ENCODE assay signal across 8 cellular contexts in genomic region chr3:169660709-169661566, GRCh38. TPM values are rescaled to one million over a fixed set of nuclear protein-coding genes. Genes with fewer than 3 reads are reported as not detected.
DNase-seq lines count a peak whose midpoint lies in the region; ATAC-seq and TF ChIP-seq lines count a peak whose summit lies in the region.

No MANE protein-coding gene starts in this region.

- DNase-seq in activated effector memory CD4-positive, alpha-beta T cell treated with anti-CD3 and anti-CD28 coated beads, Interleukin-2, amount 50 U/mL, for 16 hours: peak; percentile 66
- no peak for DNase-seq in activated effector memory CD4-positive, alpha-beta T cell treated with Interleukin-2 at 50 U/mL for 16 hours
- DNase-seq in brain microvascular endothelial cell: no peak
- no peak for DNase-seq in left lung
- no peak for DNase-seq in thyroid gland
- no peak for DNase-seq in GM10266 (ENCODE audit: extremely low spot score)

- intact Hi-C loops in left lung (cut with DNase I): loop anchor here in 1 of 2 donors (10.0 kb wide), 1 partner anchor 516 kb away; no protein-coding TSS in a partner anchor
- intact Hi-C loops in thyroid gland (cut with DNase I): loop anchor here (5.0 to 10.0 kb wide), 2 partner anchors 514 to 616 kb away; no protein-coding TSS in a partner anchor

- no peak for TF ChIP-seq POLR2A in thyroid gland (IDR thresholded peaks at IDR 0.05)

- no peak for ATAC-seq in left lung
- ATAC-seq in GM21381 (IDR thresholded peaks at IDR 0.05; ENCODE audit: unreplicated experiment): no peak
- ATAC-seq in HG03442 (IDR thresholded peaks at IDR 0.05; ENCODE audit: unreplicated experiment): no peak

- WGBS in thyroid gland, 2 donors: 18 to 19% methylated on average over 32 of the region's 32 CpGs

- peaks cover 85% of the 10 kb centered on the region for H3K27me3 ChIP-seq in brain microvascular endothelial cell (replicated peaks)
- H3K27me3 ChIP-seq in left lung: peaks cover 45 to 100% of the 10 kb centered on the region in 2 donors
- H3K27me3 ChIP-seq in thyroid gland: peaks cover 26% of the 10 kb centered on the region

- H3K9me3 ChIP-seq in left lung: no peaks in the 10 kb centered on the region
- H3K9me3 ChIP-seq in thyroid gland: no peaks in the 10 kb centered on the region

- in situ Hi-C loops in brain microvascular endothelial cell (cut with HindIII; ENCODE audit: low pct_ligation_motif_present, low sequenced_read_pairs): no loop called here

- TF ChIP-seq CTCF in brain microvascular endothelial cell (IDR thresholded peaks at IDR 0.05; ENCODE audit: low read depth, low read length, missing control alignments) (no peak), left lung (IDR thresholded peaks at IDR 0.05) (no peak), thyroid gland (IDR thresholded peaks at IDR 0.05) (no peak), GM10266 (IDR thresholded peaks at IDR 0.05; ENCODE audit: control insufficient read depth, insufficient read depth, low read depth, missing control alignments) (no peak)

- H3K4me1 ChIP-seq in left lung: peaks cover 5 to 50% of the 10 kb centered on the region in 2 donors
- H3K4me1 ChIP-seq in thyroid gland: peaks cover 19 to 32% of the 10 kb centered on the region in 2 donors

- H3K4me3 ChIP-seq in brain microvascular endothelial cell (ENCODE audit: low read depth, low read length) (peak overlapping the region; percentile 54), left lung (peak overlapping the region; percentile 60 to 61), thyroid gland (replicated peaks in 1 of 3) (peak overlapping the region in 2 of 3 donors; percentile 21 to 50)

- H3K36me3 ChIP-seq in brain microvascular endothelial cell (replicated peaks): no peaks in the 10 kb centered on the region
- H3K36me3 ChIP-seq in left lung: no peaks in the 10 kb centered on the region
- no peaks in the 10 kb centered on the region for H3K36me3 ChIP-seq in thyroid gland

- no peak overlapping the region for H3K27ac ChIP-seq in brain microvascular endothelial cell
- H3K27ac ChIP-seq in left lung: peak overlapping the region; percentile 88 to 90
- H3K27ac ChIP-seq in thyroid gland: peak overlapping the region in 2 of 3 donors; percentile 60 to 70

RNA-seq across cellular contexts. Expression of gene MECOM, which starts 2.6 kb away (rescaled TPM):
- total RNA-seq in left lung (10 to 100 TPM; 65.1 to 95.7 TPM), thyroid gland (10 to 100 TPM in 1 of 4 donors, 1 to 10 TPM in 3; 3.2 to 16.0 (median 6.8) TPM)
